Comparison of ENCODE assay signal across 13 cellular contexts in genomic region chr4:21947768-21948346, GRCh38. TPM values are rescaled to one million over a fixed set of nuclear protein-coding genes. Genes with fewer than 3 reads are reported as not detected.
A peak's percentile ranks its signal among the peaks of the same experiment; 100 is the strongest.
DNase-seq lines count a peak whose midpoint lies in the region; ATAC-seq, FAIRE-seq and TF ChIP-seq lines count a peak whose summit lies in the region.
"Had no signal": no experiment of that assay in that cellular context is flagged by ENCODE, and none has a peak within 500 bp of the region (broad histone marks: within the 10 kb centered on the region; RNA-seq: fewer than 3 reads in every experiment).

No MANE protein-coding gene starts in this region.

- H3K4me1 ChIP-seq in HUES64 (ENCODE audit: insufficient read depth, low read length) (peaks cover 4% of the 10 kb centered on the region), iPS-18a (ENCODE audit: control insufficient read depth, low read depth, low read length) (no peaks in the 10 kb centered on the region), pancreas (no peaks in the 10 kb centered on the region)

- H3K9me3 Mint-ChIP-seq in activated T-cell treated with anti-CD3 and anti-CD28 coated beads, Interleukin-2, amount 50 U/mL, for 4 hours = peaks cover 11% of the 10 kb centered on the region
- H3K9me3 Mint-ChIP-seq: dendritic cell treated with granulocyte-macrophage colony-stimulating factor and Interleukin-4, amounts not matched to agents 40 ng/mL and 50 ng/mL, for 4 days had no signal

- no peaks in the 10 kb centered on the region for H3K36me3 Mint-ChIP-seq in activated T-cell treated with anti-CD3 and anti-CD28 coated beads, Interleukin-2, amount 50 U/mL, for 4 hours (ENCODE audit: insufficient read depth)

- H3K27me3 Mint-ChIP-seq in activated T-cell treated with anti-CD3 and anti-CD28 coated beads, Interleukin-2, amount 50 U/mL, for 4 hours (ENCODE audit: low read depth) = peaks cover 23% of the 10 kb centered on the region

- WGBS in HUES64 = 45% methylated on average over 18 of the region's 19 CpGs
- 20 to 22% methylated on average over 19 of the region's 19 CpGs for WGBS in pancreas, 2 donors

- H3K27ac ChIP-seq in HUES64 (ENCODE audit: low read depth, low read length) = no peak overlapping the region
- no peak overlapping the region for H3K27ac ChIP-seq in iPS-18a (ENCODE audit: low read length)
- no peak overlapping the region for H3K27ac ChIP-seq in RWPE1
- no peak overlapping the region for H3K27ac ChIP-seq in pancreas

- in situ Hi-C loops in astrocyte of the spinal cord (cut with HindIII; ENCODE audit: low sequenced_read_pairs) = no loop called here

- CTCF ChIA-PET in RWPE1 (lab: Yijun Ruan, JAX) = interaction anchor here (0.5 to 0.6 kb wide), 2 partner anchors 106 to 733 kb away, joined by 3 to 4 read pairs; no protein-coding TSS in a partner anchor

- POLR2A ChIA-PET in RWPE1 (lab: Yijun Ruan, JAX; ENCODE audit: low non-redundant PET) = no interaction called here

- DNase-seq in astrocyte of the spinal cord (ENCODE audit: low read depth, low spot score) = no peak
- DNase-seq in skeletal muscle cell (ENCODE audit: low read depth) = no peak
- no peak for DNase-seq in NCI-H2029 treated with DMSO at 0.1 percent for 48 hours (lab: John Stamatoyannopoulos, UW)
- DNase-seq in RWPE1 (ENCODE audit: low spot score) = no peak
- DNase-seq in activated T-cell treated with anti-CD3 and anti-CD28 coated beads, Interleukin-2, amount 50 U/mL, for 4 hours = no peak
- no peak for DNase-seq in pancreas
- DNase-seq: NCI-H2227 treated with DMSO at 0.1 percent for 48 hours; Right ventricle myocardium superior; stimulated activated naive B cell treated with anti-CD40 and anti-IgM and Interleukin-4, amounts not matched to agents 10 μg/mL and 1 μg/mL and 100 μg/mL, for 72 hours had no signal

- H3K9ac ChIP-seq in HUES64 (ENCODE audit: low read depth, low read length) = peak overlapping the region; percentile 58
- H3K9ac ChIP-seq in iPS-18a (ENCODE audit: low read length) = no peak overlapping the region

- no peak overlapping the region for H3K4me3 Mint-ChIP-seq in activated T-cell treated with anti-CD3 and anti-CD28 coated beads, Interleukin-2, amount 50 U/mL, for 4 hours
- H3K4me3 Mint-ChIP-seq: activated T-helper 17 cell treated with anti-CD3 and anti-CD28 coated beads, Interleukin-2, amount 50 U/mL, for 72 hours; dendritic cell treated with granulocyte-macrophage colony-stimulating factor and Interleukin-4, amounts not matched to agents 40 ng/mL and 50 ng/mL, for 4 days; stimulated activated naive B cell treated with anti-CD40 and anti-IgM and Interleukin-4, amounts not matched to agents 10 μg/mL and 1 μg/mL and 100 μg/mL, for 72 hours had no signal

- H3K36me3 ChIP-seq in HUES64 (ENCODE audit: insufficient read depth, low read length) (no peaks in the 10 kb centered on the region), iPS-18a (ENCODE audit: control insufficient read depth, low read depth, low read length) (no peaks in the 10 kb centered on the region), pancreas (no peaks in the 10 kb centered on the region)

- H3K4me3 ChIP-seq in HUES64 (ENCODE audit: low read length) (peak overlapping the region; percentile 71), astrocyte of the spinal cord (ENCODE audit: low read depth, low read length) (peak overlapping the region; percentile 42), iPS-18a (ENCODE audit: low read length) (peak overlapping the region; percentile 76), skeletal muscle cell (ENCODE audit: low read depth, low read length) (peak overlapping the region; percentile 46), pancreas (peak overlapping the region in 2 of 4 donors; percentile 26 to 39)

- no peaks in the 10 kb centered on the region for H3K9me3 ChIP-seq in HUES64 (ENCODE audit: insufficient read depth, low read depth, low read length)
- no peaks in the 10 kb centered on the region for H3K9me3 ChIP-seq in iPS-18a (ENCODE audit: control insufficient read depth, low read depth, low read length)
- no peaks in the 10 kb centered on the region for H3K9me3 ChIP-seq in pancreas

- FAIRE-seq in pancreas (lab: Jason Lieb, UNC) = no peak

- no peak for TF ChIP-seq CTCF in astrocyte of the spinal cord (IDR thresholded peaks at IDR 0.05; ENCODE audit: low read depth, low read length)
- TF ChIP-seq CTCF in RWPE1 (conservative IDR thresholded peaks at IDR 0.05; ENCODE audit: low read depth) = no peak
- TF ChIP-seq CTCF in pancreas (IDR thresholded peaks at IDR 0.05) = no peak

- H3K27me3 ChIP-seq in HUES64 (ENCODE audit: insufficient read depth, low read length) (peaks cover 57% of the 10 kb centered on the region), iPS-18a (ENCODE audit: control insufficient read depth, insufficient read depth, low read length) (peaks cover 50% of the 10 kb centered on the region), pancreas (peaks cover 0 to 17% (median 0%) of the 10 kb centered on the region in 4 donors)

- no peak for ATAC-seq in activated T-cell treated with anti-CD3 and anti-CD28 coated beads, Interleukin-2, amount 50 U/mL, for 4 hours
- ATAC-seq in pancreas = no peak
- ATAC-seq: activated T-helper 17 cell treated with anti-CD3 and anti-CD28 coated beads, Interleukin-2, amount 50 U/mL, for 72 hours; stimulated activated naive B cell treated with anti-CD40 and anti-IgM and Interleukin-4, amounts not matched to agents 10 μg/mL and 1 μg/mL and 100 μg/mL, for 72 hours had no signal

- no peaks in the 10 kb centered on the region for H3K4me1 Mint-ChIP-seq in activated T-cell treated with anti-CD3 and anti-CD28 coated beads, Interleukin-2, amount 50 U/mL, for 4 hours (ENCODE audit: low read depth)

- intact Hi-C loops in pancreas (cut with DNase I) = no loop called here

RNA-seq across cellular contexts. Expression of gene KCNIP4, which starts 0.7 kb away (rescaled TPM):
- polyA plus RNA-seq in HUES64 (2013, experiment 1 of 2) = 0.20 TPM
- not detected for polyA plus RNA-seq in HUES64 (2013, experiment 2 of 2)
- total RNA-seq in activated T-cell treated with anti-CD3 and anti-CD28 coated beads, Interleukin-2, amount 50 U/mL, for 4 hours = not detected
- total RNA-seq in pancreas = not detected
- under 1 TPM in 1 of 2 donors, not detected in 1; 0.05 TPM for polyA plus RNA-seq in pancreas
- total RNA-seq: activated T-helper 17 cell treated with anti-CD3 and anti-CD28 coated beads, Interleukin-2, amount 50 U/mL, for 72 hours; Right ventricle myocardium superior had no signal
